ENCODE assay signal across 12 cellular contexts in the genomic region with DNA sequence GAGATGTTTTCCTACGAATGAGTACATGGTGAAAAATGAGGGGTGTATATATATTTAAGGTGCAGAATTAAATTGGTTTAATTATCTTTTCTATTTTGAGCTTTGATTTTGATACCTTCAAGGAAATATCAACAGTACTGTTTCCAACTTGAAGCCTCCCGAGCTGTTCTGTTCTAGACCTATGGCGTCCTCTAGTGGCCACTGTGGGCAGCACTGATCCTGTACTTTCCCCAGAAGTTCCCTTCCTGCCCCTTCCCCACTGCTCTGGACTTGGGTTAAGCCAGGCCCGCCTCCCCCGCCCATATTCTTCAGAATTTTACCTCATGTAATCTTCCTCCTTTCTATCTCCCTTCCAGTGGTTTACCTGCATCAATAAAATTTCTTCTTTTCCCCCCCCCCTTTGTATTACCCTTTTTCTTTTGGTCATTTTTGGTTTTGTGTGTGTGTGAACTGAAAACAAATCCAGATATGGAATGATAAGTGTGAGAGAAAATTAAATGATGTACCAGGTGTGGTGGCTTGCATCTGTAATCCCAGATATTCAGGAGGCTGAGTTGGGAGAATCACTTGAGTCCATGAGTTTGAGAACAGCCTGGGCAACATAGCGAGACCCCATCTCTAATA.
DNase-seq lines count a peak whose midpoint lies in the region; ATAC-seq and TF ChIP-seq lines count a peak whose summit lies in the region.
"Had no signal": no experiment of that assay in that cellular context is flagged by ENCODE, and none has a peak within 500 bp of the region (broad histone marks: within the 10 kb centered on the region; RNA-seq: fewer than 3 reads in every experiment).

No MANE protein-coding gene starts in this region.

- no peaks in the 10 kb centered on the region for H3K36me3 Mint-ChIP-seq in activated CD8-positive, alpha-beta T cell treated with anti-CD3 and anti-CD28 coated beads for 36 hours (ENCODE audit: low read depth)
- H3K36me3 Mint-ChIP-seq in activated CD8-positive, alpha-beta T cell treated with anti-CD3 and anti-CD28 coated beads, Interleukin-2, amount 10 ng/mL, durations not matched to agents 7 days and 5 days (ENCODE audit: low read depth): no peaks in the 10 kb centered on the region
- no peaks in the 10 kb centered on the region for H3K36me3 Mint-ChIP-seq in activated T-helper 17 cell treated with anti-CD3 and anti-CD28 coated beads, Interleukin-2, amount 50 U/mL, for 72 hours (ENCODE audit: low read depth)

- no peak for ATAC-seq in activated CD8-positive, alpha-beta T cell treated with anti-CD3 and anti-CD28 coated beads for 36 hours
- no peak for ATAC-seq in activated CD8-positive, alpha-beta T cell treated with anti-CD3 and anti-CD28 coated beads, Interleukin-2, amount 10 ng/mL, durations not matched to agents 7 days and 5 days
- no peak for ATAC-seq in activated T-helper 17 cell treated with anti-CD3 and anti-CD28 coated beads, Interleukin-2, amount 50 U/mL, for 72 hours (replicated peaks)
- no peak for ATAC-seq in GM21447 (IDR thresholded peaks at IDR 0.05; ENCODE audit: unreplicated experiment)
- ATAC-seq in GM21515 (IDR thresholded peaks at IDR 0.05; ENCODE audit: unreplicated experiment): no peak

- DNase-seq in activated CD8-positive, alpha-beta T cell treated with anti-CD3 and anti-CD28 coated beads for 36 hours: peak; percentile 16
- no peak for DNase-seq in activated CD8-positive, alpha-beta T cell treated with anti-CD3 and anti-CD28 coated beads, Interleukin-2, amount 10 ng/mL, durations not matched to agents 7 days and 5 days
- peak; percentile 48 for DNase-seq in HT-29 (ENCODE audit: low spot score)
- peak; percentile 41 for DNase-seq in OCI-M1 (lab: John Stamatoyannopoulos, UW)
- DNase-seq in fibroblast of villous mesenchyme (ENCODE audit: low read depth): no peak
- DNase-seq: central memory CD4-positive, alpha-beta T cell; kidney glomerular epithelial cell had no signal

- H3K9me3 Mint-ChIP-seq in activated CD8-positive, alpha-beta T cell treated with anti-CD3 and anti-CD28 coated beads for 36 hours: peaks cover 19% of the 10 kb centered on the region
- H3K9me3 Mint-ChIP-seq in activated CD8-positive, alpha-beta T cell treated with anti-CD3 and anti-CD28 coated beads, Interleukin-2, amount 10 ng/mL, durations not matched to agents 7 days and 5 days (ENCODE audit: insufficient read depth): peaks cover 14% of the 10 kb centered on the region
- H3K9me3 Mint-ChIP-seq in activated T-helper 17 cell treated with anti-CD3 and anti-CD28 coated beads, Interleukin-2, amount 50 U/mL, for 72 hours: peaks cover 16% of the 10 kb centered on the region

- no peak overlapping the region for H3K4me3 Mint-ChIP-seq in activated CD8-positive, alpha-beta T cell treated with anti-CD3 and anti-CD28 coated beads for 36 hours
- no peak overlapping the region for H3K4me3 Mint-ChIP-seq in activated CD8-positive, alpha-beta T cell treated with anti-CD3 and anti-CD28 coated beads, Interleukin-2, amount 10 ng/mL, durations not matched to agents 7 days and 5 days
- no peak overlapping the region for H3K4me3 Mint-ChIP-seq in activated T-helper 17 cell treated with anti-CD3 and anti-CD28 coated beads, Interleukin-2, amount 50 U/mL, for 72 hours
- H3K4me3 Mint-ChIP-seq: neural crest cell had no signal

- H3K4me3 ChIP-seq in fibroblast of villous mesenchyme (ENCODE audit: low read depth, low read length): no peak overlapping the region
- H3K4me3 ChIP-seq: smooth muscle cell had no signal

- POLR2A ChIA-PET in activated CD8-positive, alpha-beta T cell treated with anti-CD3 and anti-CD28 coated beads for 36 hours (lab: Charles Lee): no interaction called here
- POLR2A ChIA-PET in activated CD8-positive, alpha-beta T cell treated with anti-CD3 and anti-CD28 coated beads, Interleukin-2, amount 10 ng/mL, durations not matched to agents 7 days and 5 days (lab: Charles Lee): no interaction called here

- no peaks in the 10 kb centered on the region for H3K4me1 Mint-ChIP-seq in activated CD8-positive, alpha-beta T cell treated with anti-CD3 and anti-CD28 coated beads for 36 hours (ENCODE audit: low read depth)
- no peaks in the 10 kb centered on the region for H3K4me1 Mint-ChIP-seq in activated CD8-positive, alpha-beta T cell treated with anti-CD3 and anti-CD28 coated beads, Interleukin-2, amount 10 ng/mL, durations not matched to agents 7 days and 5 days (ENCODE audit: low read depth)
- no peaks in the 10 kb centered on the region for H3K4me1 Mint-ChIP-seq in activated T-helper 17 cell treated with anti-CD3 and anti-CD28 coated beads, Interleukin-2, amount 50 U/mL, for 72 hours
- H3K4me1 Mint-ChIP-seq: neural crest cell had no signal

- intact Hi-C loops in activated CD8-positive, alpha-beta T cell treated with anti-CD3 and anti-CD28 coated beads for 36 hours (cut with micrococcal nuclease): no loop called here

- no peaks in the 10 kb centered on the region for H3K27me3 Mint-ChIP-seq in activated CD8-positive, alpha-beta T cell treated with anti-CD3 and anti-CD28 coated beads for 36 hours
- no peaks in the 10 kb centered on the region for H3K27me3 Mint-ChIP-seq in activated CD8-positive, alpha-beta T cell treated with anti-CD3 and anti-CD28 coated beads, Interleukin-2, amount 10 ng/mL, durations not matched to agents 7 days and 5 days (ENCODE audit: low read depth)
- H3K27me3 Mint-ChIP-seq in activated T-helper 17 cell treated with anti-CD3 and anti-CD28 coated beads, Interleukin-2, amount 50 U/mL, for 72 hours: no peaks in the 10 kb centered on the region

- no peak overlapping the region for H3K27ac Mint-ChIP-seq in activated CD8-positive, alpha-beta T cell treated with anti-CD3 and anti-CD28 coated beads for 36 hours
- H3K27ac Mint-ChIP-seq in activated CD8-positive, alpha-beta T cell treated with anti-CD3 and anti-CD28 coated beads, Interleukin-2, amount 10 ng/mL, durations not matched to agents 7 days and 5 days: no peak overlapping the region
- no peak overlapping the region for H3K27ac Mint-ChIP-seq in activated T-helper 17 cell treated with anti-CD3 and anti-CD28 coated beads, Interleukin-2, amount 50 U/mL, for 72 hours

- TF ChIP-seq CTCF in activated CD8-positive, alpha-beta T cell treated with anti-CD3 and anti-CD28 coated beads for 36 hours (IDR thresholded peaks at IDR 0.05): peak; percentile 35
- peak; percentile 2 for TF ChIP-seq CTCF in fibroblast of villous mesenchyme (IDR thresholded peaks at IDR 0.05; ENCODE audit: insufficient read depth, low read depth, low read length)

- CTCF ChIA-PET in activated CD8-positive, alpha-beta T cell treated with anti-CD3 and anti-CD28 coated beads for 36 hours (lab: Charles Lee): no interaction called here
- CTCF ChIA-PET in activated CD8-positive, alpha-beta T cell treated with anti-CD3 and anti-CD28 coated beads, Interleukin-2, amount 10 ng/mL, durations not matched to agents 7 days and 5 days (lab: Charles Lee): no interaction called here

Comparison
In these comparisons a context has a peak if more than half of its experiments do, and no peak if none do; other contexts are left out.
1. DNase-seq: peak in activated CD8-positive, alpha-beta T cell treated with anti-CD3 and anti-CD28 coated beads for 36 hours (single experiment), HT-29 (single experiment) and OCI-M1 (single experiment); none in activated CD8-positive, alpha-beta T cell treated with anti-CD3 and anti-CD28 coated beads, Interleukin-2, amount 10 ng/mL, durations not matched to agents 7 days and 5 days (single experiment) and fibroblast of villous mesenchyme (single experiment).